ENCODE assay signal across 1 cellular context in the genomic region with DNA sequence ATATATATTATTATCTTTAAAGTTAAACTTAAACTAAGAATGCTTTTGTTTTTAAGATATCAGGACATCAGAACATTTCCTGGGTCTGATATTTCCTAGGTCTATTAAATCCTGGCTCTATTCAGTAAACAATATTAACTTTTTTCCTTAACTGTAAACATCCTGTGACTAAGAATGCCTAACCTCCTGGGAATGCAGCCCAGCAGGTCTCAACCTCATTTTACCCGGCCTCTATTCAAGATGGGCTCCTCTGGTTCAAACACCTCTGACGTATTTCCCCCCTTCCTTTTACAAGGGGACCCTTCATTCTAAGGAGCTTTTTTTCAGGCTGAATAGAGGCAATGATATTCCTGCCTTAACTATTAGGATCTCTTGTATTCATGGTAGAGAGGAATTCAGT.
TF ChIP-seq lines count a peak whose summit lies in the region.

No MANE protein-coding gene starts in this region.

TF ChIP-seq in IMR-90, 13 proteins besides CTCF, POLR2A, EP300 and RAD21:
- TF ChIP-seq RFX5 (IDR thresholded peaks at IDR 0.05; ENCODE audit: low read depth, low read length) (no peak), CHD1 (IDR thresholded peaks at IDR 0.05; ENCODE audit: low read depth, low read length) (no peak), NFE2L2 (IDR thresholded peaks at IDR 0.05; ENCODE audit: low read depth, low read length) (no peak), USF2 (IDR thresholded peaks at IDR 0.05; ENCODE audit: low read depth, low read length) (no peak), BHLHE40 (IDR thresholded peaks at IDR 0.05; ENCODE audit: low read depth, low read length) (no peak), SMC3 (IDR thresholded peaks at IDR 0.05; ENCODE audit: low read depth, low read length) (no peak), FOS (IDR thresholded peaks at IDR 0.05; ENCODE audit: low read depth, low read length) (no peak), MAFK (IDR thresholded peaks at IDR 0.05; ENCODE audit: low read depth, low read length) (no peak), MXI1 (IDR thresholded peaks at IDR 0.05; ENCODE audit: borderline replicate concordance, low read depth, low read length) (no peak), MAZ (IDR thresholded peaks at IDR 0.05; ENCODE audit: borderline replicate concordance, low read depth, low read length) (no peak), RCOR1 (IDR thresholded peaks at IDR 0.05; ENCODE audit: insufficient replicate concordance, low read length) (no peak), CEBPB (IDR thresholded peaks at IDR 0.05; ENCODE audit: low read depth, low read length) (no peak)
- TF ChIP-seq, protein P1, sequence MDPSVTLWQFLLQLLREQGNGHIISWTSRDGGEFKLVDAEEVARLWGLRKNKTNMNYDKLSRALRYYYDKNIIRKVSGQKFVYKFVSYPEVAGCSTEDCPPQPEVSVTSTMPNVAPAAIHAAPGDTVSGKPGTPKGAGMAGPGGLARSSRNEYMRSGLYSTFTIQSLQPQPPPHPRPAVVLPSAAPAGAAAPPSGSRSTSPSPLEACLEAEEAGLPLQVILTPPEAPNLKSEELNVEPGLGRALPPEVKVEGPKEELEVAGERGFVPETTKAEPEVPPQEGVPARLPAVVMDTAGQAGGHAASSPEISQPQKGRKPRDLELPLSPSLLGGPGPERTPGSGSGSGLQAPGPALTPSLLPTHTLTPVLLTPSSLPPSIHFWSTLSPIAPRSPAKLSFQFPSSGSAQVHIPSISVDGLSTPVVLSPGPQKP (IDR thresholded peaks at IDR 0.05; ENCODE audit: borderline replicate concordance, low read depth, low read length), result no peak
